ENCODE assay signal across 11 cellular contexts in the genomic region with DNA sequence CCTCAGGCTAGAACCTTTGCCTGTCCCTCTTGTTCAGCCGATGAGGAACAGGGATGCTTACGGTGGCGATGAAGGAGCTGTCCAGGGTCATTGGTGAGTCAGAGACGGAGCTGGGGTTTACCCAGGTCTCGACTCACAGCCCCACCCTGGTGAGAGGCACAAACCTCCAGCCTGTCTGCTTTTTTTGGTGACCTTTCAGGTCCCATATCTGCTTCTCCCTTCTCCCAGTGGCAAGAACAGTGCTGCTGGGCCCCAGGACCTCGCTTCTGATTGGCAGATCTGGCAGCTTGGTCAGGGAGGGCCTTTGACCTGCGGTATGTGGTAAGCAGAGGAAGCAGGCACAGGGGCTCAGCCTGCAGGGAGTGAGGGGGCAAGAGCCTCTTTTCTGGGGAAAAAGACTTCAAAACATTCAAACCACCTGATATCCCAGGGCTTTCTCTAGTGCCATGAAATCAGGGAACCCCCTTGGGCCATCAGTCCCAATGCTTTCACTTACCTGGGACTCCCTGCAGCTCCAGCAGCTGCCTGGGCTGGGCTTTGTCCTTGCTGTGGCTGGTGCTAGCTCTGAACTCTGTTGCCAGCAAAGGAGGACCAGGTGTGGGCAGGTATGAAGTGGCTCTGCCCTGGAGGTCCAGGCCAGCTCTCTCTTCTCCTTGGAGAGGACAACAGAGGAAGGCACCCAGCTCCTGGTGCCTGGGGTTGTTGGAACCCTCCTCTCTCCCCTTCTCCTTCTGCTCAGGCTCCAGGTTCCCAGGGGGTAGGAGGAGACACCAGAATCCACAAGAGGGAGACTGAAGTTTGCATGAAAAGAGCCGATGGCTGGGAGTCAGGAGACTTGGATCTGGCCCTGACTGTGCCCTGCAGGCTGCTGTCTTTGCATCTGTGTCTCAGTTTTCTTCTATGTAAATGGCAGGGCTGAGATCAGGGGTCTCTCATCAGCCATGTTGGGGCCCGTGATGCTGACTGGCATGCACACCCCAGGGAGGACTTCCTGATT. TPM values are rescaled to one million over a fixed set of nuclear protein-coding genes. Genes with fewer than 3 reads are reported as not detected.
DNase-seq lines count a peak whose midpoint lies in the region; ATAC-seq and TF ChIP-seq lines count a peak whose summit lies in the region.
"Had no signal": no experiment of that assay in that cellular context is flagged by ENCODE, and none has a peak within 500 bp of the region (broad histone marks: within the 10 kb centered on the region; RNA-seq: fewer than 3 reads in every experiment).

No MANE protein-coding gene starts in this region.

- peak in 1 of 2 donors; percentile 39 for DNase-seq in cardiac muscle cell (ENCODE audit: low read depth in 1 of 2, low spot score in 1 of 2)
- DNase-seq in cardiac septum (ENCODE audit: low spot score): no peak
- peak; percentile 18 for DNase-seq in PC-3
- DNase-seq in choroid plexus epithelial cell (ENCODE audit: low read depth): peak; percentile 73
- no peak for DNase-seq in stimulated activated effector memory CD8-positive, alpha-beta T cell treated with anti-CD3 and anti-CD28 coated beads, Interleukin-12 subunit alpha, Interleukin-12 subunit beta, amount 100 ng/mL, for 72 hours (ENCODE audit: low spot score in 2 of 2)
- no peak for DNase-seq in superior temporal gyrus (ENCODE audit: extremely low spot score)
- no peak for DNase-seq in spleen
- DNase-seq: NCI-H1105; stimulated activated CD4-positive, alpha-beta T cell treated with anti-CD3 and anti-CD28 coated beads, Interleukin-12 subunit alpha, Interleukin-12 subunit beta, amount 100 ng/mL, for 4 hours; stimulated activated naive CD4-positive, alpha-beta T cell had no signal

- no peaks in the 10 kb centered on the region for H4K20me1 ChIP-seq in PC-3 (ENCODE audit: low read length)

- no peak overlapping the region for H3K27ac ChIP-seq in cardiac muscle cell
- no peak overlapping the region for H3K27ac ChIP-seq in PC-3 (ENCODE audit: low read length)
- H3K27ac ChIP-seq in spleen: no peak overlapping the region

- H3K4me3 ChIP-seq in cardiac muscle cell (no peak overlapping the region), PC-3 (ENCODE audit: low read length) (no peak overlapping the region), choroid plexus epithelial cell (ENCODE audit: low read depth, low read length) (no peak overlapping the region), spleen (no peak overlapping the region)

- no peaks in the 10 kb centered on the region for H3K79me2 ChIP-seq in PC-3 (ENCODE audit: low read length)

- no peak for TF ChIP-seq POLR2A in spleen (IDR thresholded peaks at IDR 0.05)

- BruUV-seq in PC-3 (replicated peaks; lab: Mats Ljungman, UMichigan): no TSS peak

- H3K9me2 ChIP-seq in PC-3 (replicated peaks; ENCODE audit: low read length): no peaks in the 10 kb centered on the region

- no peaks in the 10 kb centered on the region for H3F3A ChIP-seq in PC-3 (ENCODE audit: low read length, unreplicated experiment)

- POLR2A ChIA-PET in PC-3 (lab: Charles Lee; ENCODE audit: unreplicated experiment): no interaction called here

- intact Hi-C loops in cardiac septum (cut with DNase I) (no loop called here), PC-3 (cut with micrococcal nuclease) (no loop called here), spleen (cut with DNase I; ENCODE audit: low total_unique reads) (no loop called here)

- H3K9ac ChIP-seq in PC-3 (ENCODE audit: low read length): no peak overlapping the region

- no peak overlapping the region for H2AFZ ChIP-seq in PC-3 (ENCODE audit: low read length)

- no peak overlapping the region for H3K4me3 Mint-ChIP-seq in stimulated activated effector memory CD8-positive, alpha-beta T cell treated with anti-CD3 and anti-CD28 coated beads, Interleukin-12 subunit alpha, Interleukin-12 subunit beta, amount 100 ng/mL, for 72 hours

- peaks cover 22% of the 10 kb centered on the region for H3K4me1 Mint-ChIP-seq in stimulated activated effector memory CD8-positive, alpha-beta T cell treated with anti-CD3 and anti-CD28 coated beads, Interleukin-12 subunit alpha, Interleukin-12 subunit beta, amount 100 ng/mL, for 72 hours

- H3K4me1 ChIP-seq in cardiac muscle cell (ENCODE audit: low read depth) (no peaks in the 10 kb centered on the region), PC-3 (ENCODE audit: insufficient read depth, low read length) (no peaks in the 10 kb centered on the region), spleen (peaks cover 0 to 11% (median 0%) of the 10 kb centered on the region in 6 donors)

- no peaks in the 10 kb centered on the region for H3K9me3 ChIP-seq in cardiac muscle cell (ENCODE audit: low read depth)
- no peaks in the 10 kb centered on the region for H3K9me3 ChIP-seq in PC-3 (ENCODE audit: low read length)
- H3K9me3 ChIP-seq in spleen: no peaks in the 10 kb centered on the region

- H3K27ac Mint-ChIP-seq in stimulated activated effector memory CD8-positive, alpha-beta T cell treated with anti-CD3 and anti-CD28 coated beads, Interleukin-12 subunit alpha, Interleukin-12 subunit beta, amount 100 ng/mL, for 72 hours: peak overlapping the region; percentile 86

- H3K27me3 ChIP-seq in cardiac muscle cell: no peaks in the 10 kb centered on the region
- no peaks in the 10 kb centered on the region for H3K27me3 ChIP-seq in PC-3 (ENCODE audit: low read length)
- H3K27me3 ChIP-seq in spleen (replicated peaks in 1 of 7): no peaks in the 10 kb centered on the region

- CTCF ChIA-PET in PC-3 (lab: Charles Lee): no interaction called here

- TF ChIP-seq CTCF in cardiac muscle cell (IDR thresholded peaks at IDR 0.05; ENCODE audit: low read depth, low read length) (peak; percentile 23), PC-3 (conservative IDR thresholded peaks at IDR 0.05; ENCODE audit: low read depth, low read length) (no peak), choroid plexus epithelial cell (conservative IDR thresholded peaks at IDR 0.05; ENCODE audit: low read depth, low read length) (peak; percentile 63), spleen (IDR thresholded peaks at IDR 0.05 in 8 of 11, conservative IDR thresholded peaks at IDR 0.05 in 3 of 11) (no peak)

- H3K36me3 ChIP-seq in cardiac muscle cell (no peaks in the 10 kb centered on the region), PC-3 (ENCODE audit: low read depth, low read length) (no peaks in the 10 kb centered on the region), spleen (peaks cover 0 to 19% (median 2%) of the 10 kb centered on the region in 6 donors)

- ATAC-seq in PC-3: peak; percentile 31
- peak; percentile 25 for ATAC-seq in stimulated activated effector memory CD8-positive, alpha-beta T cell treated with anti-CD3 and anti-CD28 coated beads, Interleukin-12 subunit alpha, Interleukin-12 subunit beta, amount 100 ng/mL, for 72 hours
- no peak for ATAC-seq in GM21825 (IDR thresholded peaks at IDR 0.05; ENCODE audit: unreplicated experiment)

- 59 to 74% (median 66%) methylated on average over 8 to 9 of the region's 9 CpGs for WGBS in spleen, 5 donors

- no peaks in the 10 kb centered on the region for H3K9me3 Mint-ChIP-seq in stimulated activated effector memory CD8-positive, alpha-beta T cell treated with anti-CD3 and anti-CD28 coated beads, Interleukin-12 subunit alpha, Interleukin-12 subunit beta, amount 100 ng/mL, for 72 hours

- H3K4me2 ChIP-seq in PC-3 (ENCODE audit: low read length): no peak overlapping the region

- H3K36me3 Mint-ChIP-seq in stimulated activated effector memory CD8-positive, alpha-beta T cell treated with anti-CD3 and anti-CD28 coated beads, Interleukin-12 subunit alpha, Interleukin-12 subunit beta, amount 100 ng/mL, for 72 hours: peaks cover 5% of the 10 kb centered on the region

RNA-seq across cellular contexts. Expression of gene TRIM62, which starts 41.4 kb away (rescaled TPM):
- total RNA-seq in cardiac muscle cell (5.8 and 6.3 TPM in 2 replicates), cardiac septum (3.5 TPM), PC-3 (2014; rRNA removed) (3.9 and 9.7 TPM in 2 replicates), spleen (10 to 100 TPM in 4 of 7 donors, 1 to 10 TPM in 3; 8.0 to 16.1 (median 10.2) TPM)
- polyA plus RNA-seq in cardiac muscle cell (2.4 and 3.1 TPM in 2 replicates), spleen (1 to 10 TPM; 2.5 to 3.9 (median 3.7) TPM)

RNA-seq across cellular contexts. Expression of gene AZIN2, which starts 59.5 kb away (rescaled TPM):
- total RNA-seq in cardiac muscle cell (7.7 and 9.7 TPM in 2 replicates), cardiac septum (5.8 TPM), PC-3 (2014; rRNA removed) (2.2 and 3.3 TPM in 2 replicates), spleen (1 to 10 TPM; 2.8 to 8.3 (median 4.4) TPM)
- polyA plus RNA-seq in cardiac muscle cell (13.4 and 18.6 TPM in 2 replicates), spleen (1 to 10 TPM; 1.4 to 2.0 (median 1.5) TPM)

Comparison
In these comparisons a context has a peak if more than half of its experiments do, and no peak if none do; other contexts are left out.
1. DNase-seq: peak in PC-3 (single experiment) and choroid plexus epithelial cell (single experiment); none in cardiac septum (single experiment), stimulated activated effector memory CD8-positive, alpha-beta T cell treated with anti-CD3 and anti-CD28 coated beads, Interleukin-12 subunit alpha, Interleukin-12 subunit beta, amount 100 ng/mL, for 72 hours (0 of 2), superior temporal gyrus (single experiment) and spleen (single experiment).
2. CTCF ChIP-seq: peak in cardiac muscle cell (single experiment) and choroid plexus epithelial cell (single experiment); none in PC-3 (single experiment) and spleen (0 of 11).